ENCODE assay signal across 1 cellular context in genomic region chr6:26159417-26160273, GRCh38.
TF ChIP-seq lines count a peak whose summit lies in the region.

No MANE protein-coding gene starts in this region.

TF ChIP-seq in K562, 482 proteins besides CTCF, POLR2A, EP300 and RAD21 (continued from another document):
- TF ChIP-seq ZNF431 (CRISPR knock-in tag; IDR thresholded peaks at IDR 0.05), result peak; percentile 47; the same call in 1 of the 2 replicates
- TF ChIP-seq ZNF518B (CRISPR knock-in tag; IDR thresholded peaks at IDR 0.05), result no peak
- peak in 1 of 2 experiments; percentile 49; a peak in 1 of 4 replicates for TF ChIP-seq NONO (IDR thresholded peaks at IDR 0.05; ENCODE audit: low read depth in 2 of 2, low read length in 1 of 2)
- TF ChIP-seq ZNF764 (CRISPR knock-in tag; IDR thresholded peaks at IDR 0.05; ENCODE audit: low read depth), result 0 out of 2 replicates have a peak, but pooled peaks have one; percentile 7
- TF ChIP-seq ARID3A (IDR thresholded peaks at IDR 0.05; ENCODE audit: borderline replicate concordance, low read depth, low read length), result no peak
- TF ChIP-seq ZNF551 (CRISPR knock-in tag; IDR thresholded peaks at IDR 0.05), result peak; percentile 75; the same call in 1 of the 2 replicates
- TF ChIP-seq HNRNPUL1 (IDR thresholded peaks at IDR 0.05; ENCODE audit: low read length), result peak; percentile 23
- TF ChIP-seq NFE2 (IDR thresholded peaks at IDR 0.05; ENCODE audit: low read depth), result no peak
